1 cellular context compared by ENCODE assay signal in the genomic region with DNA sequence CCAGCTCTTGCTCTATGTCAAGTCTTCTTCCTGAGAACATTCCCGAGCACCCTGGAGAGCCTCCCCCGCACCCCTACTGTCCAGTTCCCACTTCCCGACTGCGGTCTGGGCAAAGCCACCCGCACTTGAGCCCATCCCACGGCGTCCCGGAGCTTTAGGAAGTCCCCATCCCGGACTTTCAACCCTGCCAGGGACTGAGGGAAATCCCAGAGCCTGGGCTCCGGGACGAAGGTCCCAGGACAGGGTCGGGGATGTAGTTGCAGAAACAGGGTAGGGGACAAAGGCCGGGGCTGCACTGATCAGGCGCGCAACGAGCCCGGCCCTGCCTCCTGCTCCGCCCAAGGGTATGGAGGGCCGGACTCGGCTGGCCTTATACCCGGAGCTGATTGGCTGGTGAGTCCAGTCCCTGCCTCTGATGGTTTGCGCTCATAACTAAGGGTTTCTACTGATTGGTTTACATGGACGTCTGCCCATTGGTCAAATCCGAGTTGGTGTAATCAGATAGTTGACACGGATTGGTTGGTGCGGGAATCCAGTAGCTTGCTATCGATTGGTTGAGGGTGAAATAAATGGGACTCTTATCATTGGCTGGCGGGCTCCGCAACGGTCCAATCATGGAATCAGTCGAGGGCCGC.
TF ChIP-seq lines count a peak whose summit lies in the region.

No MANE protein-coding gene starts in this region.

TF ChIP-seq in HepG2, 621 proteins besides CTCF, POLR2A, EP300 and RAD21 (continued from another document and continues in another):
- TF ChIP-seq ZMYM4 (CRISPR knock-in tag; IDR thresholded peaks at IDR 0.05) = peak; percentile 54
- no peak; the same call in 1 of the 2 replicates for TF ChIP-seq ZNF121 (CRISPR knock-in tag; IDR thresholded peaks at IDR 0.05)
- TF ChIP-seq, protein P1, sequence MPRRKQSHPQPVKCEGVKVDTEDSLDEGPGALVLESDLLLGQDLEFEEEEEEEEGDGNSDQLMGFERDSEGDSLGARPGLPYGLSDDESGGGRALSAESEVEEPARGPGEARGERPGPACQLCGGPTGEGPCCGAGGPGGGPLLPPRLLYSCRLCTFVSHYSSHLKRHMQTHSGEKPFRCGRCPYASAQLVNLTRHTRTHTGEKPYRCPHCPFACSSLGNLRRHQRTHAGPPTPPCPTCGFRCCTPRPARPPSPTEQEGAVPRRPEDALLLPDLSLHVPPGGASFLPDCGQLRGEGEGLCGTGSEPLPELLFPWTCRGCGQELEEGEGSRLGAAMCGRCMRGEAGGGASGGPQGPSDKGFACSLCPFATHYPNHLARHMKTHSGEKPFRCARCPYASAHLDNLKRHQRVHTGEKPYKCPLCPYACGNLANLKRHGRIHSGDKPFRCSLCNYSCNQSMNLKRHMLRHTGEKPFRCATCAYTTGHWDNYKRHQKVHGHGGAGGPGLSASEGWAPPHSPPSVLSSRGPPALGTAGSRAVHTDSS (CRISPR knock-in tag; conservative IDR thresholded peaks at IDR 0.05) = no peak
- TF ChIP-seq HMGA1 (CRISPR knock-in tag; conservative IDR thresholded peaks at IDR 0.05) = no peak
- TF ChIP-seq SMARCE1 (IDR thresholded peaks at IDR 0.05; ENCODE audit: borderline replicate concordance) = no peak
- no peak for TF ChIP-seq ZNF737 (CRISPR knock-in tag; IDR thresholded peaks at IDR 0.05; ENCODE audit: borderline replicate concordance)
- TF ChIP-seq SSRP1 (CRISPR knock-in tag; IDR thresholded peaks at IDR 0.05) = no peak
- no peak; the same call in 1 of the 2 replicates for TF ChIP-seq ZNF274 (CRISPR knock-in tag; IDR thresholded peaks at IDR 0.05)
- TF ChIP-seq, protein P2, sequence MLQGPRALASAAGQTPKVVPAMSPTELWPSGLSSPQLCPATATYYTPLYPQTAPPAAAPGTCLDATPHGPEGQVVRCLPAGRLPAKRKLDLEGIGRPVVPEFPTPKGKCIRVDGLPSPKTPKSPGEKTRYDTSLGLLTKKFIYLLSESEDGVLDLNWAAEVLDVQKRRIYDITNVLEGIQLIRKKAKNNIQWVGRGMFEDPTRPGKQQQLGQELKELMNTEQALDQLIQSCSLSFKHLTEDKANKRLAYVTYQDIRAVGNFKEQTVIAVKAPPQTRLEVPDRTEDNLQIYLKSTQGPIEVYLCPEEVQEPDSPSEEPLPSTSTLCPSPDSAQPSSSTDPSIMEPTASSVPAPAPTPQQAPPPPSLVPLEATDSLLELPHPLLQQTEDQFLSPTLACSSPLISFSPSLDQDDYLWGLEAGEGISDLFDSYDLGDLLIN (CRISPR knock-in tag; IDR thresholded peaks at IDR 0.05; ENCODE audit: borderline replicate concordance) = no peak
- TF ChIP-seq ZNF839 (CRISPR knock-in tag; IDR thresholded peaks at IDR 0.05; ENCODE audit: borderline replicate concordance) = no peak
- no peak for TF ChIP-seq IKZF4 (CRISPR knock-in tag; IDR thresholded peaks at IDR 0.05; ENCODE audit: borderline replicate concordance, low read depth, not compliant biosample characterization)
- peak; percentile 53; the same call in 1 of the 2 replicates for TF ChIP-seq ZNF503 (CRISPR knock-in tag; IDR thresholded peaks at IDR 0.05)
- 0 out of 2 replicates have a peak, but pooled peaks have one; percentile 11 for TF ChIP-seq RFX3 (CRISPR knock-in tag; IDR thresholded peaks at IDR 0.05)
- TF ChIP-seq, protein P3, sequence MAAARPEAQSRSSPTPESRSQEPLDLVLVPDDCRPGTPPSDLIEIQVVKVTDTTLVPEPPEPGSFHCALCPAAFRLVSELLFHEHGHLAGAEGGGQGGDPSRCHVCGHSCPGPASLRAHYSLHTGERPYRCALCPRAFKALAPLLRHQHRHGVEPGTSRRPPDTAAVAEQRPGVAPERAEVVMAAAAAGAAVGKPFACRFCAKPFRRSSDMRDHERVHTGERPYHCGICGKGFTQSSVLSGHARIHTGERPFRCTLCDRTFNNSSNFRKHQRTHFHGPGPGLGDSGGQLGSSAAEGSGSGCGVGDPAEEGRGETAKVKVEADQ (CRISPR knock-in tag; IDR thresholded peaks at IDR 0.05; ENCODE audit: borderline replicate concordance) = no peak
- no peak for TF ChIP-seq CENPBD1 (CRISPR knock-in tag; IDR thresholded peaks at IDR 0.05; ENCODE audit: borderline replicate concordance, low read depth)
- TF ChIP-seq, protein P4, sequence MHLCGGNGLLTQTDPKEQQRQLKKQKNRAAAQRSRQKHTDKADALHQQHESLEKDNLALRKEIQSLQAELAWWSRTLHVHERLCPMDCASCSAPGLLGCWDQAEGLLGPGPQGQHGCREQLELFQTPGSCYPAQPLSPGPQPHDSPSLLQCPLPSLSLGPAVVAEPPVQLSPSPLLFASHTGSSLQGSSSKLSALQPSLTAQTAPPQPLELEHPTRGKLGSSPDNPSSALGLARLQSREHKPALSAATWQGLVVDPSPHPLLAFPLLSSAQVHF (CRISPR knock-in tag; IDR thresholded peaks at IDR 0.05) = no peak
- TF ChIP-seq TEAD3 (CRISPR knock-in tag; optimal IDR thresholded peaks at IDR 0.05; ENCODE audit: borderline replicate concordance) = peak; percentile 55
- no peak for TF ChIP-seq JARID2 (CRISPR knock-in tag; IDR thresholded peaks at IDR 0.05; ENCODE audit: insufficient replicate concordance)
- no peak for TF ChIP-seq ZNF841 (CRISPR knock-in tag; IDR thresholded peaks at IDR 0.05; ENCODE audit: borderline replicate concordance)
- TF ChIP-seq EEA1 (CRISPR knock-in tag; IDR thresholded peaks at IDR 0.05; ENCODE audit: borderline replicate concordance) = no peak
- TF ChIP-seq ZBED4 (CRISPR knock-in tag; IDR thresholded peaks at IDR 0.05; ENCODE audit: borderline replicate concordance) = no peak
- TF ChIP-seq, protein P5, sequence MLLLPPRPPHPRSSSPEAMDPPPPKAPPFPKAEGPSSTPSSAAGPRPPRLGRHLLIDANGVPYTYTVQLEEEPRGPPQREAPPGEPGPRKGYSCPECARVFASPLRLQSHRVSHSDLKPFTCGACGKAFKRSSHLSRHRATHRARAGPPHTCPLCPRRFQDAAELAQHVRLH (CRISPR knock-in tag; IDR thresholded peaks at IDR 0.05; ENCODE audit: borderline replicate concordance, low read depth) = peak; percentile 88; the same call in 1 of the 2 replicates
- TF ChIP-seq GFI1 (CRISPR knock-in tag; IDR thresholded peaks at IDR 0.05; ENCODE audit: borderline replicate concordance) = peak; percentile 65; the same call in 1 of the 2 replicates
- TF ChIP-seq, protein P6, sequence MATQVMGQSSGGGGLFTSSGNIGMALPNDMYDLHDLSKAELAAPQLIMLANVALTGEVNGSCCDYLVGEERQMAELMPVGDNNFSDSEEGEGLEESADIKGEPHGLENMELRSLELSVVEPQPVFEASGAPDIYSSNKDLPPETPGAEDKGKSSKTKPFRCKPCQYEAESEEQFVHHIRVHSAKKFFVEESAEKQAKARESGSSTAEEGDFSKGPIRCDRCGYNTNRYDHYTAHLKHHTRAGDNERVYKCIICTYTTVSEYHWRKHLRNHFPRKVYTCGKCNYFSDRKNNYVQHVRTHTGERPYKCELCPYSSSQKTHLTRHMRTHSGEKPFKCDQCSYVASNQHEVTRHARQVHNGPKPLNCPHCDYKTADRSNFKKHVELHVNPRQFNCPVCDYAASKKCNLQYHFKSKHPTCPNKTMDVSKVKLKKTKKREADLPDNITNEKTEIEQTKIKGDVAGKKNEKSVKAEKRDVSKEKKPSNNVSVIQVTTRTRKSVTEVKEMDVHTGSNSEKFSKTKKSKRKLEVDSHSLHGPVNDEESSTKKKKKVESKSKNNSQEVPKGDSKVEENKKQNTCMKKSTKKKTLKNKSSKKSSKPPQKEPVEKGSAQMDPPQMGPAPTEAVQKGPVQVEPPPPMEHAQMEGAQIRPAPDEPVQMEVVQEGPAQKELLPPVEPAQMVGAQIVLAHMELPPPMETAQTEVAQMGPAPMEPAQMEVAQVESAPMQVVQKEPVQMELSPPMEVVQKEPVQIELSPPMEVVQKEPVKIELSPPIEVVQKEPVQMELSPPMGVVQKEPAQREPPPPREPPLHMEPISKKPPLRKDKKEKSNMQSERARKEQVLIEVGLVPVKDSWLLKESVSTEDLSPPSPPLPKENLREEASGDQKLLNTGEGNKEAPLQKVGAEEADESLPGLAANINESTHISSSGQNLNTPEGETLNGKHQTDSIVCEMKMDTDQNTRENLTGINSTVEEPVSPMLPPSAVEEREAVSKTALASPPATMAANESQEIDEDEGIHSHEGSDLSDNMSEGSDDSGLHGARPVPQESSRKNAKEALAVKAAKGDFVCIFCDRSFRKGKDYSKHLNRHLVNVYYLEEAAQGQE (IDR thresholded peaks at IDR 0.05; ENCODE audit: borderline replicate concordance in 1 of 2, low read depth in 1 of 2, low read length in 2 of 2) = peak in 1 of 2 experiments; percentile 46; a peak in 1 of 4 replicates
- no peak for TF ChIP-seq PBX3 (CRISPR knock-in tag; IDR thresholded peaks at IDR 0.05; ENCODE audit: borderline replicate concordance)
- no peak for TF ChIP-seq ZNF124 (CRISPR knock-in tag; IDR thresholded peaks at IDR 0.05)
- TF ChIP-seq SMYD3 (CRISPR knock-in tag; IDR thresholded peaks at IDR 0.05) = no peak
- no peak for TF ChIP-seq GZF1 (CRISPR knock-in tag; IDR thresholded peaks at IDR 0.05)
- TF ChIP-seq HDAC6 (IDR thresholded peaks at IDR 0.05; ENCODE audit: low read depth, low read length) = no peak
- peak; percentile 65 for TF ChIP-seq CREM (IDR thresholded peaks at IDR 0.05)
- TF ChIP-seq CREM (CRISPR knock-in tag; IDR thresholded peaks at IDR 0.05) = no peak
- TF ChIP-seq PPARG (CRISPR knock-in tag; conservative IDR thresholded peaks at IDR 0.05) = peak; percentile 85
- TF ChIP-seq DRAP1 (CRISPR knock-in tag; IDR thresholded peaks at IDR 0.05) = peak; percentile 94
- no peak for TF ChIP-seq GTF3A (CRISPR knock-in tag; conservative IDR thresholded peaks at IDR 0.05)
- no peak for TF ChIP-seq TBX3 (IDR thresholded peaks at IDR 0.05; ENCODE audit: borderline replicate concordance)
- TF ChIP-seq ZNF260 (CRISPR knock-in tag; IDR thresholded peaks at IDR 0.05; ENCODE audit: borderline replicate concordance, low read depth) = no peak
- TF ChIP-seq ZNF101 (CRISPR knock-in tag; IDR thresholded peaks at IDR 0.05; ENCODE audit: borderline replicate concordance, low read depth) = no peak
- no peak for TF ChIP-seq ZNF451 (CRISPR knock-in tag; IDR thresholded peaks at IDR 0.05)
- no peak for TF ChIP-seq MBNL3 (CRISPR knock-in tag; conservative IDR thresholded peaks at IDR 0.05)
- no peak for TF ChIP-seq ATF7-NPFF (CRISPR knock-in tag; IDR thresholded peaks at IDR 0.05; ENCODE audit: low read depth)
- TF ChIP-seq SAP130 (CRISPR knock-in tag; IDR thresholded peaks at IDR 0.05; ENCODE audit: low read depth) = peak; percentile 88
- TF ChIP-seq TBL1XR1 (IDR thresholded peaks at IDR 0.05; ENCODE audit: borderline replicate concordance, low read length, partially characterized antibody) = no peak
- TF ChIP-seq ZNF33A (CRISPR knock-in tag; IDR thresholded peaks at IDR 0.05; ENCODE audit: borderline replicate concordance) = peak; percentile 92; the same call in 1 of the 2 replicates
- no peak for TF ChIP-seq MTF1 (CRISPR knock-in tag; IDR thresholded peaks at IDR 0.05)
- TF ChIP-seq NR2F1 (CRISPR knock-in tag; IDR thresholded peaks at IDR 0.05) = no peak
- TF ChIP-seq TOE1 (CRISPR knock-in tag; IDR thresholded peaks at IDR 0.05) = no peak
